ENCODE assay signal across 23 cellular contexts in genomic region chr2:180892081-180892480, GRCh38.
"Had no signal": no experiment of that assay in that cellular context is flagged by ENCODE, and none has a peak within 500 bp of the region (broad histone marks: within the 10 kb centered on the region; RNA-seq: fewer than 3 reads in every experiment).

No MANE protein-coding gene starts in this region.

- ATAC-seq: natural killer cell; right lobe of liver; stimulated activated naive B cell treated with anti-CD40 and anti-IgM and Interleukin-4, amounts not matched to agents 10 μg/mL and 1 μg/mL and 100 μg/mL, for 72 hours; stimulated activated naive CD8-positive, alpha-beta T cell treated with anti-CD3 and anti-CD28 coated beads, Interleukin-15, Interleukin-2, amounts not matched to agents 100 U/mL and 50 U/mL, for 24 hours had no signal

- FAIRE-seq: keratinocyte had no signal

- H3K4me3 ChIP-seq: left ventricle myocardium inferior, lung, ovary, right atrium auricular region, right lobe of liver, skin epidermis, stomach, testis, thyroid gland, transverse colon, upper lobe of left lung had no signal

- H3K27ac ChIP-seq: left ventricle myocardium inferior, ovary, right atrium auricular region, right lobe of liver, skin epidermis, stomach, testis, thyroid gland, transverse colon, upper lobe of left lung had no signal

- H3K27me3 ChIP-seq: ovary, right atrium auricular region, right lobe of liver, stomach, testis, thyroid gland, transverse colon, upper lobe of left lung had no signal

- H3K4me1 ChIP-seq: left ventricle myocardium inferior, right atrium auricular region, right lobe of liver, stomach, testis, thyroid gland, transverse colon, upper lobe of left lung had no signal

- H3K36me3 ChIP-seq: left ventricle myocardium inferior, ovary, right atrium auricular region, right lobe of liver, stomach, thyroid gland, transverse colon, upper lobe of left lung had no signal

- DNase-seq: hippocampal formation; left ventricle myocardium inferior; mesendoderm; naive B cell; natural killer cell; nephron progenitor cell; ovary; right lobe of liver; stimulated activated CD4-positive, alpha-beta T cell treated with anti-CD3 and anti-CD28 coated beads, Interleukin-12 subunit alpha, Interleukin-12 subunit beta, amount 100 ng/mL, for 4 hours; stimulated activated CD4-positive, alpha-beta T cell treated with anti-CD3 and anti-CD28 coated beads, Interleukin-15, amount 100 ng/mL, for 24 hours; stimulated activated CD4-positive, alpha-beta T cell treated with anti-CD3 and anti-CD28 coated beads, Interleukin-2, amount 100 ng/mL, for 24 hours; stimulated activated CD4-positive, alpha-beta T cell treated with anti-CD3 and anti-CD28 coated beads, Interleukin-4, amount 100 ng/mL, for 1 hour; stimulated activated naive B cell treated with anti-CD40 and anti-IgM and Interleukin-4, amounts not matched to agents 10 μg/mL and 1 μg/mL and 100 μg/mL, for 72 hours; stimulated activated naive CD8-positive, alpha-beta T cell treated with anti-CD3 and anti-CD28 coated beads, Interleukin-15, Interleukin-2, amounts not matched to agents 100 U/mL and 50 U/mL, for 24 hours; stomach; testis; thyroid gland; transverse colon; upper lobe of left lung had no signal

- H3K9me3 ChIP-seq: left ventricle myocardium inferior, ovary, right atrium auricular region, right lobe of liver, stomach, testis, thyroid gland, transverse colon, upper lobe of left lung had no signal
